Comparison of ENCODE assay signal across 1 cellular context in genomic region chr5:84393969-84394368, GRCh38.
TF ChIP-seq lines count a peak whose summit lies in the region.

No MANE protein-coding gene starts in this region.

TF ChIP-seq in IMR-90, 13 proteins besides CTCF, POLR2A, EP300 and RAD21 (continued from another document):
- no peak for TF ChIP-seq USF2 (IDR thresholded peaks at IDR 0.05; ENCODE audit: low read depth, low read length)
- TF ChIP-seq BHLHE40 (IDR thresholded peaks at IDR 0.05; ENCODE audit: low read depth, low read length): no peak
- no peak for TF ChIP-seq RFX5 (IDR thresholded peaks at IDR 0.05; ENCODE audit: low read depth, low read length)
- TF ChIP-seq RCOR1 (IDR thresholded peaks at IDR 0.05; ENCODE audit: insufficient replicate concordance, low read length): no peak
- peak; percentile 92 for TF ChIP-seq CEBPB (IDR thresholded peaks at IDR 0.05; ENCODE audit: low read depth, low read length)
